In the genomic region with DNA sequence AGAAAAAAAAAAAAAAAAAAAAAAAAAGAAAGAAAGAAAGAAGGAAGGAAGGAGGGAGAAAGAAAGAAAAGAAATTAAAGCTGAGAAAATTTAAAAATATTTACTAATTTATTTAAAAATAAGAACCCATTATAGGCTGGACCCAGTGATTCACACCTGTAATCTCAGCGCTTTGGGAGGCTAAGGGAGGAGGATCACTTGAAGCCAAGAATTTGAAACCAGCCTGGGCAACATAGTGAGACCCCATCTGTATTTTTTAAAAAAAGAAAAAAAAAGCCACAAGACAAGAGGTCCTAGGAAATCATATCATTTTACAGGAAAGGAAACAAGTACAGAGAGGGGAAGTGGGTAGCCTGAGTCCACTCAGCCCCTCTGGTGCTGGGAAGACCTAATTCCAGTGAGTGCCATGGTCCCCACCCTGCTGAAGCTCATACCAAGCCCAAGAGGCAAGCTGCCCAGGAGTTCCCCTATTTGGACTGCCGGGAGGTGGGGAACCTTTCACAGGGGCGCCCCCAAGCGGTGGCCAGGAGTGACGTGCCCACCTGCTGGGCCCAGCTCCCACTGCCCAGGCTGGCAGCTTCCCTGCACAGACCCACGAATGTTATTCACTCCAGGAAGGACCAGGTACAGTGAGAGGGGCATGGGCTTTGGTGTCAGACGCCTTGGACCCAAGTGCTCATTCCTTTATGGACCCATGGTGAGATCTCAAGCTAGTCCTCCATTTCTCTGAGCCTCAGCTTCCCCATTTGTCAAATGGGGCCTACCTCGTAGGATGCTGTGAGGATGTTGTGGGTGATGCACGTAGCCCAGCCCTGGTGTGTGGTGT, we compare ENCODE assay signal across 8 cellular contexts.
DNase-seq lines count a peak whose midpoint lies in the region; ATAC-seq and TF ChIP-seq lines count a peak whose summit lies in the region.

No MANE protein-coding gene starts in this region.

- H3K27me3 ChIP-seq in Peyer's patch (no peaks in the 10 kb centered on the region), body of pancreas (no peaks in the 10 kb centered on the region), uterus (no peaks in the 10 kb centered on the region)

- H3K4me1 ChIP-seq in Peyer's patch (no peaks in the 10 kb centered on the region), body of pancreas (no peaks in the 10 kb centered on the region), uterus (peaks cover 0 to 9% of the 10 kb centered on the region in 2 donors)

- H3K9me3 ChIP-seq in Peyer's patch: no peaks in the 10 kb centered on the region
- no peaks in the 10 kb centered on the region for H3K9me3 ChIP-seq in body of pancreas
- no peaks in the 10 kb centered on the region for H3K9me3 ChIP-seq in uterus

- peak; percentile 54 for TF ChIP-seq CTCF in AG09309 (IDR thresholded peaks at IDR 0.05; ENCODE audit: control insufficient read depth, insufficient read depth, low read depth, low read length, missing control alignments)
- TF ChIP-seq CTCF in Peyer's patch (IDR thresholded peaks at IDR 0.05): peak in 3 of 6 experiments; percentile 32 to 43 (median 36)
- TF ChIP-seq CTCF in body of pancreas (IDR thresholded peaks at IDR 0.05): peak in 6 of 7 experiments; percentile 16 to 45 (median 26)
- peak in 2 of 4 experiments; percentile 35 to 36 for TF ChIP-seq CTCF in uterus (IDR thresholded peaks at IDR 0.05)

- H3K4me3 ChIP-seq in AG09309 (ENCODE audit: control insufficient read depth, low read depth, low read length) (no peak overlapping the region), Peyer's patch (no peak overlapping the region), body of pancreas (no peak overlapping the region), uterus (no peak overlapping the region)

- ATAC-seq in GM19351 (IDR thresholded peaks at IDR 0.05; ENCODE audit: unreplicated experiment): peak; percentile 49
- ATAC-seq in body of pancreas: peak; percentile 33

- no peak overlapping the region for H3K27ac ChIP-seq in Peyer's patch
- no peak overlapping the region for H3K27ac ChIP-seq in body of pancreas
- H3K27ac ChIP-seq in uterus: peak overlapping the region; percentile 9 to 47

- intact Hi-C loops in body of pancreas (cut with DNase I): no loop called here
- intact Hi-C loops in uterus (cut with DNase I; ENCODE audit: low total_unique reads): no loop called here

- TF ChIP-seq POLR2A in Peyer's patch (IDR thresholded peaks at IDR 0.05) (no peak), body of pancreas (IDR thresholded peaks at IDR 0.05) (no peak), uterus (IDR thresholded peaks at IDR 0.05) (no peak)

- peaks cover 0 to 63% (median 0%) of the 10 kb centered on the region in 3 donors for H3K36me3 ChIP-seq in Peyer's patch
- H3K36me3 ChIP-seq in body of pancreas (replicated peaks in 1 of 2; ENCODE audit: insufficient read depth in 1 of 2, low read depth in 2 of 2): peaks cover 0 to 8% of the 10 kb centered on the region in 2 donors
- no peaks in the 10 kb centered on the region for H3K36me3 ChIP-seq in uterus

- 50 to 59% methylated on average over 4 to 9 of the region's 9 CpGs for WGBS in body of pancreas, 2 donors

- DNase-seq in AG09309 (ENCODE audit: low read depth) (no peak), Peyer's patch (peak in 2 of 3 donors; percentile 27 to 65), body of pancreas (peak; percentile 39 to 53 (median 50)), medulla oblongata (ENCODE audit: extremely low spot score) (peak; percentile 58), uterus (no peak), NCI-H524 treated with DMSO at 0.1 percent for 48 hours (lab: John Stamatoyannopoulos, UW) (no peak), NCI-H2107 treated with DMSO at 0.1 percent for 48 hours (lab: John Stamatoyannopoulos, UW; ENCODE audit: unreplicated experiment) (no peak)

Comparison
In these comparisons a context has a peak if more than half of its experiments do, and no peak if none do; other contexts are left out.
1. DNase-seq: peak in Peyer's patch (2 of 3), body of pancreas (4 of 4) and medulla oblongata (single experiment); none in AG09309 (single experiment), uterus (0 of 2), NCI-H524 treated with DMSO at 0.1 percent for 48 hours (single experiment) and NCI-H2107 treated with DMSO at 0.1 percent for 48 hours (single experiment).
2. H3K27ac ChIP-seq: peak in uterus (2 of 2); none in Peyer's patch (0 of 4) and body of pancreas (0 of 4).